17 cellular contexts compared by ENCODE assay signal in genomic region chr2:132815522-132815921, GRCh38.
A peak's percentile ranks its signal among the peaks of the same experiment; 100 is the strongest.
DNase-seq lines count a peak whose midpoint lies in the region; ATAC-seq and TF ChIP-seq lines count a peak whose summit lies in the region.
"Had no signal": no experiment of that assay in that cellular context is flagged by ENCODE, and none has a peak within 500 bp of the region (broad histone marks: within the 10 kb centered on the region; RNA-seq: fewer than 3 reads in every experiment).

No MANE protein-coding gene starts in this region.

- no peak overlapping the region for H3K4me3 ChIP-seq in brain microvascular endothelial cell (ENCODE audit: low read depth, low read length)
- H3K4me3 ChIP-seq: BLaER1, GM23338, tibial nerve had no signal

- peak; percentile 59 for DNase-seq in AG08396 (ENCODE audit: low spot score)
- DNase-seq in HT1080 (ENCODE audit: low read depth): peak; percentile 71
- DNase-seq in brain microvascular endothelial cell: peak; percentile 99
- DNase-seq in kidney tubule cell (ENCODE audit: low spot score): peak; percentile 57
- DNase-seq in cerebellar cortex (ENCODE audit: low spot score): no peak
- DNase-seq in KG1 (lab: John Stamatoyannopoulos, UW): no peak
- DNase-seq: activated CD8-positive, alpha-beta T cell treated with anti-CD3 and anti-CD28 coated beads for 36 hours; DMS53; NCI-H1105; NCI-H2171; stimulated activated CD4-positive, alpha-beta T cell treated with anti-CD3 and anti-CD28 coated beads, Interleukin-2, amount 100 ng/mL, for 48 hours had no signal

- peak overlapping the region; percentile 30 for H3K27ac ChIP-seq in brain microvascular endothelial cell
- H3K27ac ChIP-seq: BLaER1, tibial nerve had no signal

- no peaks in the 10 kb centered on the region for H3K27me3 ChIP-seq in brain microvascular endothelial cell (replicated peaks)
- H3K27me3 ChIP-seq: BLaER1, tibial nerve had no signal

- ATAC-seq in HG02571 (IDR thresholded peaks at IDR 0.05; ENCODE audit: unreplicated experiment) (no peak), GM18868 (IDR thresholded peaks at IDR 0.05; ENCODE audit: unreplicated experiment) (no peak)
- ATAC-seq: activated CD8-positive, alpha-beta T cell treated with anti-CD3 and anti-CD28 coated beads for 36 hours; GM23338; sciatic nerve had no signal

- no peaks in the 10 kb centered on the region for H3K36me3 ChIP-seq in brain microvascular endothelial cell (replicated peaks)
- H3K36me3 ChIP-seq: BLaER1, tibial nerve had no signal

- in situ Hi-C loops in brain microvascular endothelial cell (cut with HindIII; ENCODE audit: low pct_ligation_motif_present, low sequenced_read_pairs): no loop called here

- TF ChIP-seq CTCF in brain microvascular endothelial cell (IDR thresholded peaks at IDR 0.05; ENCODE audit: low read depth, low read length, missing control alignments): no peak

Comparison
In these comparisons a context has a peak if more than half of its experiments do, and no peak if none do; other contexts are left out.
1. DNase-seq: peak in AG08396 (single experiment), HT1080 (single experiment), brain microvascular endothelial cell (single experiment) and kidney tubule cell (single experiment); none in cerebellar cortex (single experiment) and KG1 (single experiment).